In genomic region chr11:8328848-8329330, GRCh38 we compare ENCODE assay signal across 8 cellular contexts.
A peak's percentile ranks its signal among the peaks of the same experiment; 100 is the strongest.
DNase-seq lines count a peak whose midpoint lies in the region; ATAC-seq and TF ChIP-seq lines count a peak whose summit lies in the region.

No MANE protein-coding gene starts in this region.

- H3K9me3 ChIP-seq in breast epithelium = no peaks in the 10 kb centered on the region

- H3K4me3 ChIP-seq in breast epithelium = peak overlapping the region in 1 of 3 donors; percentile 15

- H3K4me1 ChIP-seq in breast epithelium = no peaks in the 10 kb centered on the region

- no peaks in the 10 kb centered on the region for H3K36me3 ChIP-seq in breast epithelium

- intact Hi-C loops in breast epithelium (cut with DNase I; ENCODE audit: low total_unique reads) = no loop called here

- ATAC-seq in GM18511 (IDR thresholded peaks at IDR 0.05; ENCODE audit: unreplicated experiment) (peak; percentile 71), HG03039 (IDR thresholded peaks at IDR 0.05; ENCODE audit: unreplicated experiment) (peak; percentile 64)

- DNase-seq in NCI-H2029 treated with DMSO at 0.1 percent for 48 hours (lab: John Stamatoyannopoulos, UW) = peak; percentile 54
- peak; percentile 74 for DNase-seq in UCSD-AML1 (lab: John Stamatoyannopoulos, UW; ENCODE audit: unreplicated experiment)
- DNase-seq in breast epithelium (ENCODE audit: low spot score in 2 of 2) = peak; percentile 43 to 67
- peak; percentile 99 for DNase-seq in islet precursor cell
- peak; percentile 24 to 53 for DNase-seq in stimulated activated CD4-positive, alpha-beta T cell treated with anti-CD3 and anti-CD28 coated beads, Interleukin-1b, Interleukin-23, amount 100 ng/mL, for 4 hours (ENCODE audit: low read depth in 2 of 2)

- H3K27ac ChIP-seq in 22Rv1 (no peak overlapping the region), breast epithelium (no peak overlapping the region)

- H3K27me3 ChIP-seq in breast epithelium = no peaks in the 10 kb centered on the region

- TF ChIP-seq POLR2A in breast epithelium (IDR thresholded peaks at IDR 0.05) = no peak

- TF ChIP-seq CTCF in 22Rv1 (IDR thresholded peaks at IDR 0.05) = peak; percentile 96
- TF ChIP-seq CTCF in breast epithelium (IDR thresholded peaks at IDR 0.05) = peak in 2 of 3 donors; percentile 46 to 52

Comparison
In these comparisons a context has a peak if more than half of its experiments do, and no peak if none do; other contexts are left out.
1. DNase-seq: peak in every context shown above with its lines; median percentile 99 in islet precursor cell; 74 in UCSD-AML1; 55 in breast epithelium; 54 in NCI-H2029 treated with DMSO at 0.1 percent for 48 hours; 38 in stimulated activated CD4-positive, alpha-beta T cell treated with anti-CD3 and anti-CD28 coated beads, Interleukin-1b, Interleukin-23, amount 100 ng/mL, for 4 hours.